ENCODE assay signal across 1 cellular context in genomic region chr6:44245912-44246662, GRCh38.
TF ChIP-seq lines count a peak whose summit lies in the region.

No MANE protein-coding gene starts in this region.

TF ChIP-seq in H1, 55 proteins besides CTCF, POLR2A, EP300 and RAD21:
- peak; percentile 52 for TF ChIP-seq KDM4A (IDR thresholded peaks at IDR 0.05; ENCODE audit: low read depth, low read length, severe bottlenecking)
- TF ChIP-seq SAP30 (IDR thresholded peaks at IDR 0.05; ENCODE audit: insufficient read depth, insufficient replicate concordance, low read length), result peak; percentile 13
- peak; percentile 30 for TF ChIP-seq E2F6 (IDR thresholded peaks at IDR 0.05)
- peak; percentile 5; the same call in 1 of the 2 replicates for TF ChIP-seq GABPA (IDR thresholded peaks at IDR 0.05; ENCODE audit: borderline replicate concordance, insufficient read depth, low read length)
- TF ChIP-seq TAF7 (optimal IDR thresholded peaks at IDR 0.05; ENCODE audit: borderline replicate concordance, low read depth, low read length), result peak; percentile 61
- no peak for TF ChIP-seq SP2 (IDR thresholded peaks at IDR 0.05; ENCODE audit: low read length)
- TF ChIP-seq TEAD4 (IDR thresholded peaks at IDR 0.05; ENCODE audit: low read depth, low read length), result peak; percentile 78
- no peak for TF ChIP-seq HDAC6 (IDR thresholded peaks at IDR 0.05; ENCODE audit: low read depth, low read length)
- no peak for TF ChIP-seq JUN (IDR thresholded peaks at IDR 0.05; ENCODE audit: low read depth, low read length)
- no peak for TF ChIP-seq ATF2 (IDR thresholded peaks at IDR 0.05; ENCODE audit: low read length)
- TF ChIP-seq ASH2L (IDR thresholded peaks at IDR 0.05; ENCODE audit: low read length), result peak; percentile 9
- TF ChIP-seq MAFK (IDR thresholded peaks at IDR 0.05; ENCODE audit: low read depth, low read length), result no peak
- TF ChIP-seq CREB1 (IDR thresholded peaks at IDR 0.05), result peak; percentile 86
- peak; percentile 81 for TF ChIP-seq MAX (IDR thresholded peaks at IDR 0.05)
- no peak for TF ChIP-seq GTF2F1 (IDR thresholded peaks at IDR 0.05; ENCODE audit: borderline replicate concordance, low read depth, low read length)
- peak in 1 of 2 experiments; percentile 19; a peak in 1 of 4 replicates for TF ChIP-seq HDAC2 (IDR thresholded peaks at IDR 0.05; ENCODE audit: borderline replicate concordance in 1 of 2, low read depth in 2 of 2, low read length in 2 of 2)
- peak; percentile 84; the same call in 1 of the 2 replicates for TF ChIP-seq TCF12 (IDR thresholded peaks at IDR 0.05; ENCODE audit: low read depth, low read length)
- TF ChIP-seq BCL11A (IDR thresholded peaks at IDR 0.05; ENCODE audit: low read depth in 2 of 2, low read length in 2 of 2), result no peak
- TF ChIP-seq RBBP5 (IDR thresholded peaks at IDR 0.05; ENCODE audit: borderline replicate concordance, low read depth, low read length), result no peak; the same call in 1 of the 2 replicates
- peak; percentile 93 for TF ChIP-seq TBP (IDR thresholded peaks at IDR 0.05; ENCODE audit: low read depth, low read length)
- TF ChIP-seq RXRA (IDR thresholded peaks at IDR 0.05; ENCODE audit: insufficient read depth, low read depth, low read length), result 0 out of 2 replicates have a peak, but pooled peaks have one; percentile 4
- peak; percentile 84 for TF ChIP-seq TAF1 (IDR thresholded peaks at IDR 0.05; ENCODE audit: low read depth, low read length)
- no peak for TF ChIP-seq POU5F1 (IDR thresholded peaks at IDR 0.05; ENCODE audit: low read depth, low read length)
- TF ChIP-seq EZH2 (IDR thresholded peaks at IDR 0.05; ENCODE audit: low read depth, low read length, severe bottlenecking), result no peak
- no peak; the same call in 1 of the 2 replicates for TF ChIP-seq PHF8 (conservative IDR thresholded peaks at IDR 0.05; ENCODE audit: low read depth, low read length)
- TF ChIP-seq EGR1 (IDR thresholded peaks at IDR 0.05; ENCODE audit: borderline replicate concordance, low read depth, low read length), result peak; percentile 72
- peak; percentile 75 for TF ChIP-seq BRCA1 (IDR thresholded peaks at IDR 0.05; ENCODE audit: low read depth, low read length)
- TF ChIP-seq SIX5 (IDR thresholded peaks at IDR 0.05; ENCODE audit: low read depth, low read length), result no peak
- TF ChIP-seq USF2 (IDR thresholded peaks at IDR 0.05; ENCODE audit: low read length), result no peak
- peak; percentile 94 for TF ChIP-seq CHD2 (IDR thresholded peaks at IDR 0.05; ENCODE audit: low read length)
- no peak for TF ChIP-seq FOSL1 (IDR thresholded peaks at IDR 0.05; ENCODE audit: insufficient read depth, low read depth, low read length)
- peak; percentile 84 for TF ChIP-seq SP1 (IDR thresholded peaks at IDR 0.05; ENCODE audit: low read depth, low read length)
- TF ChIP-seq POLR2AphosphoS5 (IDR thresholded peaks at IDR 0.05; ENCODE audit: low read depth, low read length), result peak; percentile 41
- TF ChIP-seq SIN3A (conservative IDR thresholded peaks at IDR 0.05 in 1 of 2, IDR thresholded peaks at IDR 0.05 in 1 of 2; ENCODE audit: low read depth in 1 of 2, low read length in 2 of 2), result peak; percentile 88 to 89; a peak in 3 of 4 replicates
- TF ChIP-seq YY1 (IDR thresholded peaks at IDR 0.05; ENCODE audit: low read depth, low read length), result peak; percentile 63; the same call in 1 of the 2 replicates
- TF ChIP-seq CTBP2 (IDR thresholded peaks at IDR 0.05; ENCODE audit: borderline replicate concordance, insufficient read depth, insufficient read length, low read length), result peak; percentile 19
- TF ChIP-seq CBX5 (IDR thresholded peaks at IDR 0.05; ENCODE audit: low read depth, low read length), result no peak
- TF ChIP-seq SP4 (IDR thresholded peaks at IDR 0.05; ENCODE audit: low read length), result no peak; the same call in none of the 2 replicates
